Comparison of ENCODE assay signal across 1 cellular context in the genomic region with DNA sequence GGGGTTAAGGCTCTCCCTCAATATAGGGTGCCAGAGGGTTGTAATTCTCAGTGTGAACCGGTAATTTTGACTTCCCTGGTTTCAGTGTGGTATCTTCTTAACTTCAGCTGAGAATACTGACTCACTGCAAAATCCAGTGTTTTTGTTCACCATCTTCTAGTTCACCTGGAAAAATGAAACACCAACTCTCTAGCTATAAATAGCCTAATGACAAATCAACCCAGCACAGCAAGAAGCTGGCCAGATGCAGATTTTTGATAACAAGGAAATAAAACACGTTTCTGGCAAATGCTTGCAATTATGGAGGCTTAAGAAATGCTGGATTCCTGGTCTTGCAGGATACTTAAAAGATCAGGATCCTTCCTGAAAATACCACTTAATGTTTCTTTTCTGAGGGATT.
A peak's percentile ranks its signal among the peaks of the same experiment; 100 is the strongest.
TF ChIP-seq lines count a peak whose summit lies in the region.

No MANE protein-coding gene starts in this region.

TF ChIP-seq in SK-N-SH, 30 proteins besides CTCF, POLR2A, EP300 and RAD21 (continued from another document):
- no peak for TF ChIP-seq EZH2phosphoT487 (IDR thresholded peaks at IDR 0.05; ENCODE audit: borderline replicate concordance, low read depth)
- TF ChIP-seq RFX5 (IDR thresholded peaks at IDR 0.05; ENCODE audit: low read length), result no peak
- TF ChIP-seq CHD2 (IDR thresholded peaks at IDR 0.05; ENCODE audit: low read length, partially characterized antibody), result no peak
- TF ChIP-seq, protein P1, sequence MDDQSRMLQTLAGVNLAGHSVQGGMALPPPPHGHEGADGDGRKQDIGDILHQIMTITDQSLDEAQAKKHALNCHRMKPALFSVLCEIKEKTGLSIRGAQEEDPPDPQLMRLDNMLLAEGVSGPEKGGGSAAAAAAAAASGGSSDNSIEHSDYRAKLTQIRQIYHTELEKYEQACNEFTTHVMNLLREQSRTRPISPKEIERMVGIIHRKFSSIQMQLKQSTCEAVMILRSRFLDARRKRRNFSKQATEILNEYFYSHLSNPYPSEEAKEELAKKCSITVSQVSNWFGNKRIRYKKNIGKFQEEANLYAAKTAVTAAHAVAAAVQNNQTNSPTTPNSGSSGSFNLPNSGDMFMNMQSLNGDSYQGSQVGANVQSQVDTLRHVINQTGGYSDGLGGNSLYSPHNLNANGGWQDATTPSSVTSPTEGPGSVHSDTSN (IDR thresholded peaks at IDR 0.05), result no peak
- no peak for TF ChIP-seq MAX (IDR thresholded peaks at IDR 0.05; ENCODE audit: low read depth)
- peak; percentile 41; the same call in 1 of the 2 replicates for TF ChIP-seq MEF2A (IDR thresholded peaks at IDR 0.05; ENCODE audit: borderline replicate concordance, low read depth)
TF ChIP-seq in SK-N-SH: peak in this region for 3.
